In genomic region chr14:60165547-60165876, GRCh38 we compare ENCODE assay signal across 8 cellular contexts. TPM values are rescaled to one million over a fixed set of nuclear protein-coding genes. Genes with fewer than 3 reads are reported as not detected.
DNase-seq lines count a peak whose midpoint lies in the region; ATAC-seq and TF ChIP-seq lines count a peak whose summit lies in the region.

No MANE protein-coding gene starts in this region.

- peak overlapping the region; percentile 79 to 96 (median 87) for H3K4me3 ChIP-seq in tibial nerve

- H3K27ac Mint-ChIP-seq in activated naive CD4-positive, alpha-beta T cell treated with anti-CD3 and anti-CD28 coated beads, Interleukin-2, amount 50 U/mL, for 72 hours: peak overlapping the region; percentile 86 to 98

- H3K4me1 ChIP-seq in tibial nerve: peaks cover 0 to 49% (median 17%) of the 10 kb centered on the region in 4 donors

- TF ChIP-seq EP300 in tibial nerve (IDR thresholded peaks at IDR 0.05): no peak

- no peak for DNase-seq in activated naive CD4-positive, alpha-beta T cell treated with anti-CD3 and anti-CD28 coated beads, Interleukin-2, amount 50 U/mL, for 72 hours (ENCODE audit: low spot score in 2 of 2)
- no peak for DNase-seq in tibial nerve (ENCODE audit: low spot score in 2 of 2)
- no peak for DNase-seq in GOT3 (lab: John Stamatoyannopoulos, UW)
- DNase-seq in effector CD4-positive, alpha-beta T cell: no peak
- DNase-seq in NCI-H146 (lab: John Stamatoyannopoulos, UW): no peak

- TF ChIP-seq POLR2A in tibial nerve (IDR thresholded peaks at IDR 0.05): no peak

- peak overlapping the region; percentile 87 for H3K27ac ChIP-seq in layer of hippocampus (ENCODE audit: low read depth, low read length)
- H3K27ac ChIP-seq in tibial nerve: peak overlapping the region; percentile 88 to 99 (median 94)

- no peaks in the 10 kb centered on the region for H3K9me3 Mint-ChIP-seq in activated naive CD4-positive, alpha-beta T cell treated with anti-CD3 and anti-CD28 coated beads, Interleukin-2, amount 50 U/mL, for 72 hours

- 2% methylated on average over 4 of the region's 4 CpGs for WGBS in tibial nerve, 2 donors

- ATAC-seq in GM18502 (IDR thresholded peaks at IDR 0.05; ENCODE audit: poor library complexity, unreplicated experiment) (peak; percentile 20), HG02938 (IDR thresholded peaks at IDR 0.05; ENCODE audit: unreplicated experiment) (peak; percentile 14)
- ATAC-seq in activated naive CD4-positive, alpha-beta T cell treated with anti-CD3 and anti-CD28 coated beads, Interleukin-2, amount 50 U/mL, for 72 hours: peak; percentile 1 to 34

- H3K27me3 ChIP-seq in layer of hippocampus (ENCODE audit: control insufficient read depth, insufficient read depth, low read length) (no peaks in the 10 kb centered on the region), tibial nerve (no peaks in the 10 kb centered on the region)

- no peak for TF ChIP-seq CTCF in tibial nerve (IDR thresholded peaks at IDR 0.05)

- no peaks in the 10 kb centered on the region for H3K9me3 ChIP-seq in tibial nerve

- H3K36me3 ChIP-seq in tibial nerve: no peaks in the 10 kb centered on the region

- H3K36me3 Mint-ChIP-seq in activated naive CD4-positive, alpha-beta T cell treated with anti-CD3 and anti-CD28 coated beads, Interleukin-2, amount 50 U/mL, for 72 hours: peaks cover 10 to 12% of the 10 kb centered on the region in 2 donors

RNA-seq across cellular contexts. Expression of gene DHRS7, which starts 0.3 kb away (rescaled TPM):
- total RNA-seq in activated naive CD4-positive, alpha-beta T cell treated with anti-CD3 and anti-CD28 coated beads, Interleukin-2, amount 50 U/mL, for 72 hours: 10 to 100 TPM; 32.9 to 46.2 TPM
- 100 to 1,000 TPM in 1 of 4 donors, 10 to 100 TPM in 3; 77.1 to 126 (median 85.6) TPM for total RNA-seq in tibial nerve
